In genomic region chr14:75450381-75451276, GRCh38 we compare ENCODE assay signal across 7 cellular contexts. TPM values are rescaled to one million over a fixed set of nuclear protein-coding genes. Genes with fewer than 3 reads are reported as not detected.
DNase-seq lines count a peak whose midpoint lies in the region; ATAC-seq and TF ChIP-seq lines count a peak whose summit lies in the region.

No MANE protein-coding gene starts in this region.

- H3K9me3 ChIP-seq in left lung (no peaks in the 10 kb centered on the region), tibial nerve (no peaks in the 10 kb centered on the region)

- intact Hi-C loops in left lung (cut with DNase I): no loop called here

- no peak overlapping the region for H3K4me3 Mint-ChIP-seq in stimulated activated memory B cell treated with anti-CD40 and anti-IgM and Interleukin-4, amounts not matched to agents 10 μg/mL and 1 μg/mL and 100 μg/mL, for 72 hours

- peaks cover 19% of the 10 kb centered on the region for H3K4me1 Mint-ChIP-seq in stimulated activated memory B cell treated with anti-CD40 and anti-IgM and Interleukin-4, amounts not matched to agents 10 μg/mL and 1 μg/mL and 100 μg/mL, for 72 hours

- H3K4me3 ChIP-seq in left lung: no peak overlapping the region
- H3K4me3 ChIP-seq in tibial nerve: no peak overlapping the region

- no peak overlapping the region for H3K27ac Mint-ChIP-seq in stimulated activated memory B cell treated with anti-CD40 and anti-IgM and Interleukin-4, amounts not matched to agents 10 μg/mL and 1 μg/mL and 100 μg/mL, for 72 hours

- H3K4me1 ChIP-seq in left lung: peaks cover 45 to 93% of the 10 kb centered on the region in 2 donors
- peaks cover 0 to 100% (median 71%) of the 10 kb centered on the region in 4 donors for H3K4me1 ChIP-seq in tibial nerve

- H3K36me3 ChIP-seq in left lung (peaks cover 0 to 40% of the 10 kb centered on the region in 2 donors), tibial nerve (no peaks in the 10 kb centered on the region)

- ATAC-seq in left lung (peak; percentile 71), GM21529 (IDR thresholded peaks at IDR 0.05; ENCODE audit: unreplicated experiment) (no peak)
- no peak for ATAC-seq in stimulated activated memory B cell treated with anti-CD40 and anti-IgM and Interleukin-4, amounts not matched to agents 10 μg/mL and 1 μg/mL and 100 μg/mL, for 72 hours

- DNase-seq in NCI-H2029 (lab: John Stamatoyannopoulos, UW) (peak; percentile 72), cerebellar cortex (ENCODE audit: low spot score) (peak; percentile 82), left lung (peak in 1 of 2 donors; percentile 53), tibial nerve (ENCODE audit: low spot score in 2 of 2) (no peak), NCI-H1694 treated with DMSO at 0.1 percent for 48 hours (lab: John Stamatoyannopoulos, UW) (no peak)

- TF ChIP-seq CTCF in left lung (IDR thresholded peaks at IDR 0.05): no peak
- no peak for TF ChIP-seq CTCF in tibial nerve (IDR thresholded peaks at IDR 0.05)

- H3K36me3 Mint-ChIP-seq in stimulated activated memory B cell treated with anti-CD40 and anti-IgM and Interleukin-4, amounts not matched to agents 10 μg/mL and 1 μg/mL and 100 μg/mL, for 72 hours: peaks cover 14% of the 10 kb centered on the region

- no peak overlapping the region for H3K27ac ChIP-seq in left lung
- H3K27ac ChIP-seq in tibial nerve: peak overlapping the region in 3 of 4 donors; percentile 64 to 94 (median 82)

- H3K27me3 ChIP-seq in left lung (no peaks in the 10 kb centered on the region), tibial nerve (no peaks in the 10 kb centered on the region)

- TF ChIP-seq POLR2A in tibial nerve (IDR thresholded peaks at IDR 0.05): no peak

- WGBS in tibial nerve, 2 donors: 60 to 74% methylated on average over 9 of the region's 9 CpGs

- H3K9me3 Mint-ChIP-seq in stimulated activated memory B cell treated with anti-CD40 and anti-IgM and Interleukin-4, amounts not matched to agents 10 μg/mL and 1 μg/mL and 100 μg/mL, for 72 hours: no peaks in the 10 kb centered on the region

- no peaks in the 10 kb centered on the region for H3K27me3 Mint-ChIP-seq in stimulated activated memory B cell treated with anti-CD40 and anti-IgM and Interleukin-4, amounts not matched to agents 10 μg/mL and 1 μg/mL and 100 μg/mL, for 72 hours

- peak in 1 of 2 donors; percentile 11 for TF ChIP-seq EP300 in tibial nerve (IDR thresholded peaks at IDR 0.05)

RNA-seq across cellular contexts. Expression of gene JDP2, which starts 22.8 kb away (rescaled TPM):
- total RNA-seq in left lung (10 to 100 TPM; 56.8 to 57.6 TPM), tibial nerve (100 to 1,000 TPM in 2 of 4 donors, 10 to 100 TPM in 2; 82.3 to 147 (median 106) TPM)

Comparison
In these comparisons a context has a peak if more than half of its experiments do, and no peak if none do; other contexts are left out.
1. DNase-seq: peak in NCI-H2029 (single experiment) and cerebellar cortex (single experiment); none in tibial nerve (0 of 2) and NCI-H1694 treated with DMSO at 0.1 percent for 48 hours (single experiment).
2. H3K27ac ChIP-seq: peak in tibial nerve (3 of 4); none in left lung (0 of 2).